1 cellular context compared by ENCODE assay signal in the genomic region with DNA sequence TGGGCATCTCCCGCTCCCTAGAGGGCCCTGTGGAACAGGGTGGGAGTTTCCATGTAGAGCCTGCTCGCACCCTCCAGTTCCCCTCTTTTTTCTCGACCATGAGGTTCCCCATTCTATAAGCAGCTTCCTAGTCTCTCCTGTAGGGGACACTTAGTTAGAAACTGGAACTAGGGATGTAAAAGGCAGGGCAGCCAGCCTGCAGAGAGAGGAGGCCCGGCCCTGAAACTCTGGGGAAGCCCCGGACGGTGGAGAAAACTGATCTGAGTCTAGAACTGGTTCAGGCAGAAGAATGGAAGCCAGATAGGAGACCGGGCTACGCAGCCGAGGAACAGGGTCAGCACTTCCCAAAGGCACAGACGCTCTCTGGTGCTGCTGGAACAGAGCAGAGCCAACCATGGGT.
TF ChIP-seq lines count a peak whose summit lies in the region.

No MANE protein-coding gene starts in this region.

TF ChIP-seq in HCT116, 20 proteins besides CTCF, POLR2A, EP300 and RAD21:
- TF ChIP-seq ELF1 (IDR thresholded peaks at IDR 0.05; ENCODE audit: borderline replicate concordance, low read depth) = no peak
- TF ChIP-seq, protein P1, sequence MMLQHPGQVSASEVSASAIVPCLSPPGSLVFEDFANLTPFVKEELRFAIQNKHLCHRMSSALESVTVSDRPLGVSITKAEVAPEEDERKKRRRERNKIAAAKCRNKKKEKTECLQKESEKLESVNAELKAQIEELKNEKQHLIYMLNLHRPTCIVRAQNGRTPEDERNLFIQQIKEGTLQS (IDR thresholded peaks at IDR 0.05) = no peak
- TF ChIP-seq JUND (IDR thresholded peaks at IDR 0.05) = no peak
- no peak for TF ChIP-seq CBX3 (IDR thresholded peaks at IDR 0.05; ENCODE audit: low read depth)
- no peak for TF ChIP-seq FOSL1 (IDR thresholded peaks at IDR 0.05; ENCODE audit: low read depth)
- TF ChIP-seq EGR1 (IDR thresholded peaks at IDR 0.05; ENCODE audit: low read depth) = no peak
- TF ChIP-seq POLR2AphosphoS5 (IDR thresholded peaks at IDR 0.05; ENCODE audit: low read depth, low read length) = no peak
- no peak for TF ChIP-seq SIN3A (IDR thresholded peaks at IDR 0.05; ENCODE audit: low read depth)
- TF ChIP-seq YY1 (IDR thresholded peaks at IDR 0.05; ENCODE audit: extremely low read depth, insufficient replicate concordance, low read depth, low read length) = no peak
- no peak for TF ChIP-seq SRF (IDR thresholded peaks at IDR 0.05; ENCODE audit: low read depth)
- no peak for TF ChIP-seq ZNF274 (IDR thresholded peaks at IDR 0.05; ENCODE audit: low read depth, low read length)
- no peak for TF ChIP-seq ZFX (IDR thresholded peaks at IDR 0.05)
- no peak for TF ChIP-seq EZH2phosphoT487 (IDR thresholded peaks at IDR 0.05; ENCODE audit: borderline replicate concordance)
- TF ChIP-seq, protein P2, sequence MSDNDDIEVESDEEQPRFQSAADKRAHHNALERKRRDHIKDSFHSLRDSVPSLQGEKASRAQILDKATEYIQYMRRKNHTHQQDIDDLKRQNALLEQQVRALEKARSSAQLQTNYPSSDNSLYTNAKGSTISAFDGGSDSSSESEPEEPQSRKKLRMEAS (IDR thresholded peaks at IDR 0.05) = no peak
- TF ChIP-seq TCF7L2 (IDR thresholded peaks at IDR 0.05; ENCODE audit: borderline replicate concordance, extremely low read depth, insufficient read depth, insufficient read length) = no peak
- TF ChIP-seq, protein P3, sequence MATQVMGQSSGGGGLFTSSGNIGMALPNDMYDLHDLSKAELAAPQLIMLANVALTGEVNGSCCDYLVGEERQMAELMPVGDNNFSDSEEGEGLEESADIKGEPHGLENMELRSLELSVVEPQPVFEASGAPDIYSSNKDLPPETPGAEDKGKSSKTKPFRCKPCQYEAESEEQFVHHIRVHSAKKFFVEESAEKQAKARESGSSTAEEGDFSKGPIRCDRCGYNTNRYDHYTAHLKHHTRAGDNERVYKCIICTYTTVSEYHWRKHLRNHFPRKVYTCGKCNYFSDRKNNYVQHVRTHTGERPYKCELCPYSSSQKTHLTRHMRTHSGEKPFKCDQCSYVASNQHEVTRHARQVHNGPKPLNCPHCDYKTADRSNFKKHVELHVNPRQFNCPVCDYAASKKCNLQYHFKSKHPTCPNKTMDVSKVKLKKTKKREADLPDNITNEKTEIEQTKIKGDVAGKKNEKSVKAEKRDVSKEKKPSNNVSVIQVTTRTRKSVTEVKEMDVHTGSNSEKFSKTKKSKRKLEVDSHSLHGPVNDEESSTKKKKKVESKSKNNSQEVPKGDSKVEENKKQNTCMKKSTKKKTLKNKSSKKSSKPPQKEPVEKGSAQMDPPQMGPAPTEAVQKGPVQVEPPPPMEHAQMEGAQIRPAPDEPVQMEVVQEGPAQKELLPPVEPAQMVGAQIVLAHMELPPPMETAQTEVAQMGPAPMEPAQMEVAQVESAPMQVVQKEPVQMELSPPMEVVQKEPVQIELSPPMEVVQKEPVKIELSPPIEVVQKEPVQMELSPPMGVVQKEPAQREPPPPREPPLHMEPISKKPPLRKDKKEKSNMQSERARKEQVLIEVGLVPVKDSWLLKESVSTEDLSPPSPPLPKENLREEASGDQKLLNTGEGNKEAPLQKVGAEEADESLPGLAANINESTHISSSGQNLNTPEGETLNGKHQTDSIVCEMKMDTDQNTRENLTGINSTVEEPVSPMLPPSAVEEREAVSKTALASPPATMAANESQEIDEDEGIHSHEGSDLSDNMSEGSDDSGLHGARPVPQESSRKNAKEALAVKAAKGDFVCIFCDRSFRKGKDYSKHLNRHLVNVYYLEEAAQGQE (IDR thresholded peaks at IDR 0.05; ENCODE audit: low read depth) = no peak
- no peak for TF ChIP-seq SP1 (IDR thresholded peaks at IDR 0.05; ENCODE audit: low read depth)
- TF ChIP-seq, protein P4, sequence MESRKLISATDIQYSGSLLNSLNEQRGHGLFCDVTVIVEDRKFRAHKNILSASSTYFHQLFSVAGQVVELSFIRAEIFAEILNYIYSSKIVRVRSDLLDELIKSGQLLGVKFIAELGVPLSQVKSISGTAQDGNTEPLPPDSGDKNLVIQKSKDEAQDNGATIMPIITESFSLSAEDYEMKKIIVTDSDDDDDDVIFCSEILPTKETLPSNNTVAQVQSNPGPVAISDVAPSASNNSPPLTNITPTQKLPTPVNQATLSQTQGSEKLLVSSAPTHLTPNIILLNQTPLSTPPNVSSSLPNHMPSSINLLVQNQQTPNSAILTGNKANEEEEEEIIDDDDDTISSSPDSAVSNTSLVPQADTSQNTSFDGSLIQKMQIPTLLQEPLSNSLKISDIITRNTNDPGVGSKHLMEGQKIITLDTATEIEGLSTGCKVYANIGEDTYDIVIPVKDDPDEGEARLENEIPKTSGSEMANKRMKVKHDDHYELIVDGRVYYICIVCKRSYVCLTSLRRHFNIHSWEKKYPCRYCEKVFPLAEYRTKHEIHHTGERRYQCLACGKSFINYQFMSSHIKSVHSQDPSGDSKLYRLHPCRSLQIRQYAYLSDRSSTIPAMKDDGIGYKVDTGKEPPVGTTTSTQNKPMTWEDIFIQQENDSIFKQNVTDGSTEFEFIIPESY (IDR thresholded peaks at IDR 0.05; ENCODE audit: extremely low read depth, insufficient replicate concordance, low read length) = no peak
- no peak for TF ChIP-seq CEBPB (IDR thresholded peaks at IDR 0.05; ENCODE audit: low read depth)
- TF ChIP-seq EZH2 (IDR thresholded peaks at IDR 0.05) = no peak
